14 cellular contexts compared by ENCODE assay signal in the genomic region with DNA sequence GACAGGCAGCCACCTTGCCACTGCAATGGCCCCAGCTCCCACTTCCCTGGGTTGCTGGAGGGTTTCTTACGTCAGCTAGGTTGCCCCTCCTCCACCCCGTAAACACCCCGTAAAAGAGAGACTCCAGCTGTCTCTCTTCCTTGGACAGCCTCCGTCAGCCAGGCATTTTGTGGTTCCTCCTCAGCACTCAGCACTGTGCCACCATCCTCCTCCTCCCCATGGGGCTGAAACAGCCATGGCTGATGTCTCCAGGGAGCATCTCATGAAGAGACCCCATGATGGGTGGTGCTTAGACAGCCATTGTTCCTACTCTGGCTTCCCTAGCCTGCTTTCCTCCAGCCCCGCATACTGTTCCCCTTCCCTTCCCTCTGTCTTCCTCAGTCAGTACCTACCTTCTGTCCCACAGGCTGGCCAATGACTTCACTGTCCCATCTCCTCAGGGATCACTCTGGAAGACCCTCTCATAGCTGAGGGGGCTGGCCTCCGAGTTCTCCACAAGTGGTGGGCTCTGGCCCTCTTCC.
A peak's percentile ranks its signal among the peaks of the same experiment; 100 is the strongest.
DNase-seq lines count a peak whose midpoint lies in the region; ATAC-seq and TF ChIP-seq lines count a peak whose summit lies in the region.
"Had no signal": no experiment of that assay in that cellular context is flagged by ENCODE, and none has a peak within 500 bp of the region (broad histone marks: within the 10 kb centered on the region; RNA-seq: fewer than 3 reads in every experiment).

No MANE protein-coding gene starts in this region.

- peak overlapping the region; percentile 92 for H2BK120ac ChIP-seq in neuronal stem cell (ENCODE audit: low read depth, low read length)

- H2BK15ac ChIP-seq in neuronal stem cell (ENCODE audit: low read length), result peak overlapping the region; percentile 93

- peak overlapping the region; percentile 79 for H2AK5ac ChIP-seq in neuronal stem cell (ENCODE audit: low read depth, low read length)

- H3K23ac ChIP-seq in neuronal stem cell (ENCODE audit: low read depth, low read length, poor library complexity), result peak overlapping the region; percentile 67

- H2BK5ac ChIP-seq in neuronal stem cell (ENCODE audit: low read length), result peak overlapping the region; percentile 54

- DNase-seq in NCI-H82 (lab: John Stamatoyannopoulos, UW), result peak; percentile 46
- no peak for DNase-seq in NCI-H82 treated with DMSO at 0.1 percent for 48 hours (lab: John Stamatoyannopoulos, UW; ENCODE audit: unreplicated experiment)
- DNase-seq in NB4 (ENCODE audit: low read depth), result peak; percentile 26
- DNase-seq in neuronal stem cell (ENCODE audit: low spot score), result no peak
- DNase-seq in aorta, result no peak
- DNase-seq: AML-193; Caco-2; CD4-positive, alpha-beta T cell; HCEC 1CT had no signal

- H3K27ac ChIP-seq in neuronal stem cell (replicated peaks; ENCODE audit: low read length) (no peak overlapping the region), aorta (ENCODE audit: low read depth in 1 of 2, low read length in 2 of 2) (no peak overlapping the region)
- H3K27ac ChIP-seq: 22Rv1, A549, C4-2B had no signal

- no peak overlapping the region for H2AFZ ChIP-seq in neuronal stem cell (ENCODE audit: low read length)

- H2BK12ac ChIP-seq in neuronal stem cell (ENCODE audit: low read length), result peak overlapping the region; percentile 48

- intact Hi-C loops in aorta (cut with DNase I), result no loop called here

- WGBS in neuronal stem cell (ENCODE audit: extremely low coverage in 2 of 2, insufficient read length in 2 of 2, insufficient replicate concordance in 1 of 2), 2 donors, result no CpG with 5 or more reads among the region's 6 CpGs
- WGBS in aorta, 2 donors, result 71 to 74% methylated on average over 6 of the region's 6 CpGs

- H3K4me3 ChIP-seq in NB4 (ENCODE audit: low read depth, low read length) (no peak overlapping the region), neuronal stem cell (ENCODE audit: low read length in 2 of 2) (no peak overlapping the region), aorta (ENCODE audit: low read length in 2 of 2) (no peak overlapping the region)
- H3K4me3 ChIP-seq: A549 had no signal

- no peak overlapping the region for H3K4ac ChIP-seq in neuronal stem cell (ENCODE audit: low read length)

- no peak for TF ChIP-seq CTCF in NB4 (IDR thresholded peaks at IDR 0.05; ENCODE audit: low read depth, low read length)

- H3K9me3 ChIP-seq in neuronal stem cell (replicated peaks in 1 of 2; ENCODE audit: control insufficient read depth in 2 of 2, insufficient read depth in 1 of 2, low read depth in 1 of 2, low read length in 2 of 2) (no peaks in the 10 kb centered on the region), aorta (ENCODE audit: control insufficient read depth, low read length) (peaks cover 1% of the 10 kb centered on the region)
- H3K9me3 ChIP-seq: A549, Caco-2 had no signal

- TF ChIP-seq POLR2A in NB4 (IDR thresholded peaks at IDR 0.05; ENCODE audit: extremely low read depth, insufficient read length), result no peak

- H3K79me1 ChIP-seq in neuronal stem cell (ENCODE audit: low read depth, low read length), result no peaks in the 10 kb centered on the region

- H4K8ac ChIP-seq in neuronal stem cell (ENCODE audit: low read depth, low read length), result no peak overlapping the region

- no peak overlapping the region for H4K91ac ChIP-seq in neuronal stem cell (ENCODE audit: low read depth, low read length, poor library complexity)

- peak; percentile 29 for ATAC-seq in aorta (ENCODE audit: low FRiP score)
- ATAC-seq in GM19395 (IDR thresholded peaks at IDR 0.05; ENCODE audit: unreplicated experiment), result no peak
- no peak for ATAC-seq in GM21723 (IDR thresholded peaks at IDR 0.05; ENCODE audit: unreplicated experiment)
- ATAC-seq: A549 had no signal

- H3K4me1 ChIP-seq in neuronal stem cell (ENCODE audit: control insufficient read depth in 2 of 2, insufficient read depth in 1 of 2, low read depth in 1 of 2, low read length in 2 of 2) (peaks cover 2 to 11% of the 10 kb centered on the region in 2 donors), aorta (ENCODE audit: control insufficient read depth in 1 of 2, insufficient read depth in 2 of 2, low read length in 2 of 2) (no peaks in the 10 kb centered on the region)
- H3K4me1 ChIP-seq: A549, Caco-2 had no signal

- peaks cover 0 to 72% (median 0%) of the 10 kb centered on the region in 3 experiments for H3K27me3 ChIP-seq in neuronal stem cell (ENCODE audit: control insufficient read depth in 3 of 3, insufficient read depth in 3 of 3, low read depth in 1 of 3, low read length in 3 of 3)
- no peaks in the 10 kb centered on the region for H3K27me3 ChIP-seq in aorta (ENCODE audit: control insufficient read depth in 1 of 2, insufficient read depth in 2 of 2, low read length in 1 of 2)

- H3K4me2 ChIP-seq in neuronal stem cell (ENCODE audit: insufficient read depth, low read length, poor library complexity, severe bottlenecking), result no peak overlapping the region
- H3K4me2 ChIP-seq: A549 had no signal

- no peak overlapping the region for H3K14ac ChIP-seq in neuronal stem cell (ENCODE audit: low read length)

- H3K36me3 ChIP-seq in neuronal stem cell (replicated peaks in 1 of 2; ENCODE audit: control insufficient read depth in 2 of 2, insufficient read depth in 2 of 2, low read length in 2 of 2), result no peaks in the 10 kb centered on the region
- H3K36me3 ChIP-seq in aorta (ENCODE audit: control insufficient read depth in 1 of 2, insufficient read depth in 2 of 2, low read length in 1 of 2), result no peaks in the 10 kb centered on the region

- peak overlapping the region; percentile 90 for H3K18ac ChIP-seq in neuronal stem cell (ENCODE audit: low read length)

- H3K9ac ChIP-seq in neuronal stem cell (ENCODE audit: low read depth, low read length, poor library complexity), result no peak overlapping the region

Comparison
In these comparisons a context has a peak if more than half of its experiments do, and no peak if none do; other contexts are left out.
1. DNase-seq: peak in NCI-H82 (single experiment) and NB4 (single experiment); none in NCI-H82 treated with DMSO at 0.1 percent for 48 hours (single experiment), neuronal stem cell (single experiment) and aorta (0 of 2).